Comparison of ENCODE assay signal across 11 cellular contexts in genomic region chr6:18022398-18023231, GRCh38. TPM values are rescaled to one million over a fixed set of nuclear protein-coding genes. Genes with fewer than 3 reads are reported as not detected.
DNase-seq lines count a peak whose midpoint lies in the region; ATAC-seq and TF ChIP-seq lines count a peak whose summit lies in the region.
"Had no signal": no experiment of that assay in that cellular context is flagged by ENCODE, and none has a peak within 500 bp of the region (broad histone marks: within the 10 kb centered on the region; RNA-seq: fewer than 3 reads in every experiment).

No MANE protein-coding gene starts in this region.

- peak; percentile 67 for DNase-seq in A172 (ENCODE audit: low spot score)
- DNase-seq in astrocyte of the spinal cord (ENCODE audit: low read depth, low spot score) = peak; percentile 58
- DNase-seq in right cardiac atrium = no peak
- DNase-seq in heart left ventricle = no peak
- DNase-seq: T-helper 17 cell had no signal

- peaks cover 22% of the 10 kb centered on the region for H3K4me1 ChIP-seq in HUES6 (ENCODE audit: control insufficient read depth, insufficient read depth, low read length)
- peaks cover 19% of the 10 kb centered on the region for H3K4me1 ChIP-seq in iPS-20b (ENCODE audit: insufficient read depth, low read length)
- no peaks in the 10 kb centered on the region for H3K4me1 ChIP-seq in right cardiac atrium (ENCODE audit: control insufficient read depth, insufficient read depth, low read length)
- H3K4me1 ChIP-seq in heart left ventricle = peaks cover 0 to 5% (median 0%) of the 10 kb centered on the region in 12 donors
- H3K4me1 ChIP-seq: adrenal gland had no signal

- H3K4me3 ChIP-seq in HUES6 (ENCODE audit: low read depth, low read length) (peak overlapping the region; percentile 15), astrocyte of the spinal cord (ENCODE audit: low read depth, low read length) (no peak overlapping the region), iPS-20b (ENCODE audit: low read length) (peak overlapping the region; percentile 58), right cardiac atrium (ENCODE audit: low read length) (no peak overlapping the region), heart left ventricle (no peak overlapping the region)
- H3K4me3 ChIP-seq: adrenal gland, lung had no signal

- TF ChIP-seq POLR2A in heart left ventricle (IDR thresholded peaks at IDR 0.05) = no peak

- WGBS in right cardiac atrium = 50% methylated on average over 11 of the region's 11 CpGs
- WGBS in heart left ventricle, 4 donors = 50 to 58% (median 55%) methylated on average over 11 of the region's 11 CpGs

- peak overlapping the region; percentile 48 for H3K27ac ChIP-seq in HUES6 (ENCODE audit: low read depth, low read length)
- H3K27ac ChIP-seq in iPS-20b (ENCODE audit: low read length) = peak overlapping the region; percentile 94
- no peak overlapping the region for H3K27ac ChIP-seq in right cardiac atrium (ENCODE audit: low read length)
- no peak overlapping the region for H3K27ac ChIP-seq in heart left ventricle
- H3K27ac ChIP-seq: adrenal gland had no signal

- no peaks in the 10 kb centered on the region for H3K36me3 ChIP-seq in HUES6 (ENCODE audit: control insufficient read depth, insufficient read depth, low read length)
- H3K36me3 ChIP-seq in iPS-20b (ENCODE audit: insufficient read depth, low read depth, low read length) = no peaks in the 10 kb centered on the region
- no peaks in the 10 kb centered on the region for H3K36me3 ChIP-seq in heart left ventricle
- H3K36me3 ChIP-seq: adrenal gland had no signal

- H3K9ac ChIP-seq in HUES6 (ENCODE audit: low read length) (peak overlapping the region; percentile 30), iPS-20b (ENCODE audit: low read depth, low read length) (peak overlapping the region; percentile 72)

- H3K27me3 ChIP-seq in HUES6 (ENCODE audit: control insufficient read depth, insufficient read depth, low read length) (no peaks in the 10 kb centered on the region), iPS-20b (ENCODE audit: insufficient read depth, low read length) (no peaks in the 10 kb centered on the region), right cardiac atrium (ENCODE audit: control insufficient read depth, insufficient read depth) (no peaks in the 10 kb centered on the region), heart left ventricle (peaks cover 0 to 4% (median 0%) of the 10 kb centered on the region in 9 donors)
- H3K27me3 ChIP-seq: adrenal gland had no signal

- intact Hi-C loops in right cardiac atrium (cut with DNase I) (no loop called here), heart left ventricle (cut with DNase I) (no loop called here)

- in situ Hi-C loops in astrocyte of the spinal cord (cut with HindIII; ENCODE audit: low sequenced_read_pairs) = no loop called here

- H3K9me3 ChIP-seq in HUES6 (ENCODE audit: control insufficient read depth, insufficient read depth, low read depth, low read length) = no peaks in the 10 kb centered on the region
- H3K9me3 ChIP-seq in iPS-20b (ENCODE audit: insufficient read depth, low read depth, low read length) = no peaks in the 10 kb centered on the region
- no peaks in the 10 kb centered on the region for H3K9me3 ChIP-seq in right cardiac atrium (ENCODE audit: control insufficient read depth, low read length)
- no peaks in the 10 kb centered on the region for H3K9me3 ChIP-seq in heart left ventricle
- H3K9me3 ChIP-seq: adrenal gland had no signal

- no peak for TF ChIP-seq CTCF in astrocyte of the spinal cord (IDR thresholded peaks at IDR 0.05; ENCODE audit: low read depth, low read length)
- no peak for TF ChIP-seq CTCF in heart left ventricle (IDR thresholded peaks at IDR 0.05)

- no peak for ATAC-seq in HG03442 (IDR thresholded peaks at IDR 0.05; ENCODE audit: unreplicated experiment)
- ATAC-seq in right cardiac atrium = no peak
- no peak for ATAC-seq in heart left ventricle
- ATAC-seq in HG02610 (IDR thresholded peaks at IDR 0.05; ENCODE audit: unreplicated experiment) = no peak
- ATAC-seq: T-helper 17 cell had no signal

RNA-seq across cellular contexts. Expression of gene KIF13A, which starts 35.2 kb away (rescaled TPM):
- total RNA-seq in A172 (2014; rRNA removed; shearing (Covaris generic)) = 22.9 and 25.9 TPM in 2 replicates
- total RNA-seq in right cardiac atrium (10 to 100 TPM; 59.8 to 79.6 (median 73.3) TPM), heart left ventricle (100 to 1,000 TPM in 3 of 9 donors, 10 to 100 TPM in 6; 49.2 to 148 (median 85.1) TPM)
- polyA plus RNA-seq in right cardiac atrium (27.2 TPM), heart left ventricle (10 to 100 TPM; 17.1 to 39.1 TPM)

Comparison
In these comparisons a context has a peak if more than half of its experiments do, and no peak if none do; other contexts are left out.
1. DNase-seq: peak in A172 (single experiment) and astrocyte of the spinal cord (single experiment); none in right cardiac atrium (0 of 3) and heart left ventricle (0 of 5).
2. H3K27ac ChIP-seq: peak in HUES6 (single experiment) and iPS-20b (single experiment); none in right cardiac atrium (single experiment) and heart left ventricle (0 of 12).
3. H3K4me3 ChIP-seq: peak in HUES6 (single experiment) and iPS-20b (single experiment); none in astrocyte of the spinal cord (single experiment), right cardiac atrium (single experiment) and heart left ventricle (0 of 12).